14 cellular contexts compared by ENCODE assay signal in genomic region chr3:194321666-194322640, GRCh38. TPM values are rescaled to one million over a fixed set of nuclear protein-coding genes. Genes with fewer than 3 reads are reported as not detected.
DNase-seq lines count a peak whose midpoint lies in the region; ATAC-seq and TF ChIP-seq lines count a peak whose summit lies in the region.
"Had no signal": no experiment of that assay in that cellular context is flagged by ENCODE, and none has a peak within 500 bp of the region (broad histone marks: within the 10 kb centered on the region; RNA-seq: fewer than 3 reads in every experiment).

No MANE protein-coding gene starts in this region.

- H3K27me3 ChIP-seq in Caco-2 (replicated peaks; ENCODE audit: control insufficient read depth, insufficient read depth, low read length): no peaks in the 10 kb centered on the region
- no peaks in the 10 kb centered on the region for H3K27me3 ChIP-seq in RWPE2 (ENCODE audit: insufficient read depth, poor library complexity, severe bottlenecking)

- POLR2A ChIA-PET in Caco-2 (lab: Charles Lee): interaction anchor here (0.5 to 0.6 kb wide), 2 partner anchors 154 to 539 kb away, joined by 3 to 4 read pairs; no protein-coding TSS in a partner anchor

- H3K36me3 Mint-ChIP-seq in Caco-2 (ENCODE audit: insufficient read depth, unreplicated experiment): peaks cover 28% of the 10 kb centered on the region
- peaks cover 9% of the 10 kb centered on the region; the same call in 1 of the 2 replicates for H3K36me3 Mint-ChIP-seq in HFFc6 (ENCODE audit: low read depth)

- H3K27ac Mint-ChIP-seq in Caco-2 (ENCODE audit: unreplicated experiment) (no peak overlapping the region), HFFc6 (no peak overlapping the region)
- H3K27ac Mint-ChIP-seq: activated CD8-positive, alpha-beta memory T cell treated with anti-CD3 and anti-CD28 coated beads, Interleukin-2, amount 10 ng/mL, durations not matched to agents 7 days and 5 days had no signal

- peak overlapping the region; percentile 97 for H3K27ac ChIP-seq in RWPE2 (ENCODE audit: poor library complexity, severe bottlenecking)
- H3K27ac ChIP-seq: BLaER1 had no signal

- H3K9me3 ChIP-seq in Caco-2 (peaks cover 25% of the 10 kb centered on the region), RWPE2 (ENCODE audit: severe bottlenecking) (peaks cover 2% of the 10 kb centered on the region)

- intact Hi-C loops in Caco-2 (cut with micrococcal nuclease; ENCODE audit: unreplicated experiment): loop anchor here (5.0 kb wide), 1 partner anchor 480 kb away; no protein-coding TSS in a partner anchor

- H3K4me3 Mint-ChIP-seq in Caco-2 (ENCODE audit: unreplicated experiment): peak overlapping the region; percentile 75
- no peak overlapping the region for H3K4me3 Mint-ChIP-seq in HFFc6
- H3K4me3 Mint-ChIP-seq: activated CD8-positive, alpha-beta memory T cell treated with anti-CD3 and anti-CD28 coated beads, Interleukin-2, amount 10 ng/mL, durations not matched to agents 7 days and 5 days had no signal

- TSS peak; percentile 25 for BruUV-seq in Caco-2 (replicated peaks; lab: Mats Ljungman, UMichigan)

- no peaks in the 10 kb centered on the region for H3K36me3 ChIP-seq in Caco-2 (ENCODE audit: control insufficient read depth, insufficient read depth, low read length)
- H3K36me3 ChIP-seq in RWPE2 (ENCODE audit: low read depth): peaks cover 34% of the 10 kb centered on the region
- H3K36me3 ChIP-seq: BLaER1 had no signal

- H3K4me1 ChIP-seq in Caco-2 (peaks cover 49% of the 10 kb centered on the region), RWPE2 (ENCODE audit: insufficient read depth, poor library complexity, severe bottlenecking) (peaks cover 16% of the 10 kb centered on the region)

- H3K4me3 ChIP-seq in Caco-2 (ENCODE audit: low read depth, low read length): peak overlapping the region; percentile 4; the same call in 1 of the 2 replicates
- H3K4me3 ChIP-seq in RWPE2 (ENCODE audit: severe bottlenecking): peak overlapping the region; percentile 50
- H3K4me3 ChIP-seq: BLaER1 had no signal

- peaks cover 14% of the 10 kb centered on the region for H3K9me3 Mint-ChIP-seq in Caco-2 (ENCODE audit: unreplicated experiment)
- H3K9me3 Mint-ChIP-seq in HFFc6: peaks cover 16% of the 10 kb centered on the region

- peak; percentile 55 for DNase-seq in 8988T
- DNase-seq in Caco-2: peak in 1 of 2 experiments; percentile 38
- no peak for DNase-seq in RWPE2 (ENCODE audit: low spot score)
- DNase-seq in left kidney (ENCODE audit: low read depth, low spot score): peak; percentile 68
- DNase-seq in T-helper 9 cell: no peak
- no peak for DNase-seq in HFFc6
- no peak for DNase-seq in effector CD8-positive, alpha-beta T cell (lab: John Stamatoyannopoulos, UW)
- DNase-seq: activated CD8-positive, alpha-beta memory T cell treated with anti-CD3 and anti-CD28 coated beads, Interleukin-2, amount 10 ng/mL, durations not matched to agents 7 days and 5 days; activated naive CD4-positive, alpha-beta T cell treated with anti-CD3 and anti-CD28 coated beads, Interleukin-2, amount 50 U/mL, for 16 hours; endodermal cell; NCI-H1436 treated with DMSO at 0.1 percent for 48 hours had no signal

- H3K4me1 Mint-ChIP-seq in Caco-2 (ENCODE audit: low read depth, unreplicated experiment) (peaks cover 38% of the 10 kb centered on the region), HFFc6 (ENCODE audit: low read depth) (no peaks in the 10 kb centered on the region)
- H3K4me1 Mint-ChIP-seq: activated CD8-positive, alpha-beta memory T cell treated with anti-CD3 and anti-CD28 coated beads, Interleukin-2, amount 10 ng/mL, durations not matched to agents 7 days and 5 days had no signal

- CTCF ChIA-PET in Caco-2 (lab: Charles Lee): no interaction called here

- peak; percentile 52 for ATAC-seq in RWPE2 (ENCODE audit: low read depth)
- no peak for ATAC-seq in GM18520 (IDR thresholded peaks at IDR 0.05; ENCODE audit: unreplicated experiment)
- ATAC-seq: activated CD8-positive, alpha-beta memory T cell treated with anti-CD3 and anti-CD28 coated beads, Interleukin-2, amount 10 ng/mL, durations not matched to agents 7 days and 5 days had no signal

- no peak for TF ChIP-seq CTCF in Caco-2 (IDR thresholded peaks at IDR 0.05; ENCODE audit: insufficient read depth in 1 of 2, low read depth in 1 of 2, low read length in 1 of 2, severe bottlenecking in 1 of 2, unreplicated experiment in 1 of 2)
- no peak for TF ChIP-seq CTCF in RWPE2 (IDR thresholded peaks at IDR 0.05; ENCODE audit: poor library complexity, severe bottlenecking)
- TF ChIP-seq CTCF in HFFc6 (IDR thresholded peaks at IDR 0.05): no peak

- H3K27me3 Mint-ChIP-seq in Caco-2 (ENCODE audit: insufficient read depth, unreplicated experiment): no peaks in the 10 kb centered on the region
- H3K27me3 Mint-ChIP-seq in HFFc6 (ENCODE audit: insufficient read depth): peaks cover 17% of the 10 kb centered on the region

RNA-seq across cellular contexts. Expression of gene CPN2, which starts 29.2 kb away (rescaled TPM):
- total RNA-seq in Caco-2 (2022): not detected in 2 replicates
- total RNA-seq in HFFc6 (2021; fragmentation: NEBNext Ultra II Directional; extraction: Animal tissue kit (Norgen Biotek cat#: 25700)): under 1 TPM; 0.24 to 0.56 (median 0.35) TPM
- total RNA-seq: activated CD8-positive, alpha-beta memory T cell treated with anti-CD3 and anti-CD28 coated beads, Interleukin-2, amount 10 ng/mL, durations not matched to agents 7 days and 5 days; urinary bladder had no signal

RNA-seq across cellular contexts. Expression of gene LRRC15, which starts 47.6 kb away (rescaled TPM):
- 0.09 and 0.16 TPM in 2 replicates for total RNA-seq in Caco-2 (2022)
- total RNA-seq in HFFc6 (2021; fragmentation: NEBNext Ultra II Directional; extraction: Animal tissue kit (Norgen Biotek cat#: 25700)): 100 to 1,000 TPM; 130 to 211 (median 176) TPM
- total RNA-seq: activated CD8-positive, alpha-beta memory T cell treated with anti-CD3 and anti-CD28 coated beads, Interleukin-2, amount 10 ng/mL, durations not matched to agents 7 days and 5 days had no signal

Comparison
In these comparisons a context has a peak if more than half of its experiments do, and no peak if none do; other contexts are left out.
1. DNase-seq: peak in 8988T (single experiment) and left kidney (single experiment); none in RWPE2 (single experiment), T-helper 9 cell (single experiment), HFFc6 (single experiment) and effector CD8-positive, alpha-beta T cell (single experiment).
2. RNA of gene LRRC15, which starts 47.6 kb away (total RNA-seq): 130 to 211 TPM in HFFc6; 0.09 to 0.16 TPM in Caco-2; every median in the first group is over 100 times any median in the second.